10 cellular contexts compared by ENCODE assay signal in genomic region chr10:7475046-7475860, GRCh38.
DNase-seq lines count a peak whose midpoint lies in the region; ATAC-seq and TF ChIP-seq lines count a peak whose summit lies in the region.
"Had no signal": no experiment of that assay in that cellular context is flagged by ENCODE, and none has a peak within 500 bp of the region (broad histone marks: within the 10 kb centered on the region; RNA-seq: fewer than 3 reads in every experiment).

No MANE protein-coding gene starts in this region.

- BruUV-seq in A673 (replicated peaks; lab: Mats Ljungman, UMichigan), result no TSS peak

- H3K9me3 ChIP-seq in A673 (ENCODE audit: low read depth, low read length, poor library complexity, severe bottlenecking), result no peaks in the 10 kb centered on the region
- no peaks in the 10 kb centered on the region for H3K9me3 ChIP-seq in Karpas-422 (ENCODE audit: low read length)
- H3K9me3 ChIP-seq: Caco-2 had no signal

- no peaks in the 10 kb centered on the region for H3K36me3 Mint-ChIP-seq in chondrocyte (ENCODE audit: low read depth)

- no peaks in the 10 kb centered on the region for H3K4me1 ChIP-seq in A673 (ENCODE audit: insufficient read depth, low read length, poor library complexity, severe bottlenecking)
- peaks cover 98% of the 10 kb centered on the region for H3K4me1 ChIP-seq in Karpas-422 (ENCODE audit: low read length)
- H3K4me1 ChIP-seq: Caco-2 had no signal

- H3K27ac ChIP-seq in A673 (ENCODE audit: low read depth, low read length, poor library complexity, severe bottlenecking) (no peak overlapping the region), Karpas-422 (ENCODE audit: low read length) (peak overlapping the region; percentile 99)

- peaks cover 6% of the 10 kb centered on the region for H3K9me3 Mint-ChIP-seq in chondrocyte (ENCODE audit: low read depth)

- no peaks in the 10 kb centered on the region for H4K20me1 ChIP-seq in Karpas-422 (ENCODE audit: insufficient read depth, low read depth, low read length)

- H3K4me3 Mint-ChIP-seq in chondrocyte (ENCODE audit: unreplicated experiment), result peak overlapping the region; percentile 39

- peaks cover 20% of the 10 kb centered on the region for H3K4me1 Mint-ChIP-seq in chondrocyte (ENCODE audit: low read depth)

- CTCF ChIA-PET in A673 (lab: Charles Lee), result no interaction called here

- ATAC-seq in GM18861 (IDR thresholded peaks at IDR 0.05; ENCODE audit: unreplicated experiment), result no peak

- peaks cover 9% of the 10 kb centered on the region for H3K27me3 Mint-ChIP-seq in chondrocyte (ENCODE audit: low read depth)

- H3K36me3 ChIP-seq in A673 (ENCODE audit: insufficient read depth, low read length, poor library complexity, severe bottlenecking) (no peaks in the 10 kb centered on the region), Karpas-422 (ENCODE audit: insufficient read depth, low read length) (no peaks in the 10 kb centered on the region; the same call in 1 of the 2 replicates)

- peak overlapping the region; percentile 69 for H3K4me2 ChIP-seq in Karpas-422 (ENCODE audit: low read depth, low read length, poor library complexity, severe bottlenecking)

- H3K27me3 ChIP-seq in A673 (replicated peaks; ENCODE audit: insufficient read depth, low read depth, low read length, poor library complexity) (peaks cover 22% of the 10 kb centered on the region), Karpas-422 (ENCODE audit: low read length) (no peaks in the 10 kb centered on the region)

- H3K4me3 ChIP-seq in A673 (ENCODE audit: low read depth, low read length, poor library complexity, severe bottlenecking), result no peak overlapping the region
- peak overlapping the region; percentile 44 for H3K4me3 ChIP-seq in Karpas-422 (ENCODE audit: low read length)

- H2AFZ ChIP-seq in Karpas-422 (ENCODE audit: low read length), result no peak overlapping the region

- H3K9me2 ChIP-seq in Karpas-422 (replicated peaks; ENCODE audit: insufficient read depth, low read length), result no peaks in the 10 kb centered on the region

- no peaks in the 10 kb centered on the region for H3K79me2 ChIP-seq in Karpas-422 (ENCODE audit: low read length)

- no peak for TF ChIP-seq CTCF in A673 (conservative IDR thresholded peaks at IDR 0.05; ENCODE audit: low read depth, low read length)
- no peak for TF ChIP-seq CTCF in chondrocyte (IDR thresholded peaks at IDR 0.05)

- H3K9ac ChIP-seq in Karpas-422 (ENCODE audit: low read length), result peak overlapping the region; percentile 69

- intact Hi-C loops in A673 (cut with micrococcal nuclease; ENCODE audit: unreplicated experiment), result no loop called here

- peak; percentile 18 for DNase-seq in A673 (ENCODE audit: low spot score)
- peak; percentile 76 for DNase-seq in Karpas-422
- DNase-seq in chondrocyte (ENCODE audit: low spot score), result no peak
- peak; percentile 76 for DNase-seq in medulla oblongata (ENCODE audit: extremely low spot score)
- DNase-seq in activated effector memory CD4-positive, alpha-beta T cell treated with Interleukin-2 at 50 U/mL for 16 hours, result no peak
- no peak for DNase-seq in stimulated activated CD4-positive, alpha-beta T cell treated with anti-CD3 and anti-CD28 coated beads, Interleukin-12 subunit alpha, Interleukin-12 subunit beta, amount 100 ng/mL, for 4 hours
- no peak for DNase-seq in OCI-M2 (lab: John Stamatoyannopoulos, UW; ENCODE audit: unreplicated experiment)
- DNase-seq: Caco-2, NCI-H774 had no signal

- POLR2A ChIA-PET in A673 (lab: Charles Lee; ENCODE audit: low non-redundant PET), result no interaction called here

- H3K27ac Mint-ChIP-seq in chondrocyte (ENCODE audit: unreplicated experiment), result peak overlapping the region; percentile 19

Comparison
In these comparisons a context has a peak if more than half of its experiments do, and no peak if none do; other contexts are left out.
1. DNase-seq: peak in A673 (single experiment), Karpas-422 (single experiment) and medulla oblongata (single experiment); none in chondrocyte (single experiment), activated effector memory CD4-positive, alpha-beta T cell treated with Interleukin-2 at 50 U/mL for 16 hours (single experiment), stimulated activated CD4-positive, alpha-beta T cell treated with anti-CD3 and anti-CD28 coated beads, Interleukin-12 subunit alpha, Interleukin-12 subunit beta, amount 100 ng/mL, for 4 hours (single experiment) and OCI-M2 (single experiment).